ENCODE assay signal across 14 cellular contexts in the genomic region with DNA sequence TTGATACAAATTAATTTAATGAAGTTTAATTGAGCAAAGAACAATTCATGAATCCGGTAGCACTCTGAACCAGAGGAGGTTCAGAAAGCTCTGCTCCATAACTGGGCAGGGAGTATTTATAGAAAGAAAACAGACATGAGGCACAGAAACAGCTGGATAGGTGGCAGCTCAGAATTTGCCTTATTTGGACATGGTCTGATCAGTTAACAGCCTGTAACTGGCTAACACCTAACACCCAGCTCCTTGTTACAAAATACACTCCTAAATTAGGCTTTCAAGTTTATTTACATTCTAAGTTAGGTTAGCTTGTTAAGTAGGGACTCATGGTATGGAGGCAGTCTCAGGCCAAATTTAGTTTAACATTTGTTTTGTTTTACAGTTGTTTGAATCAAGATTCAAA.
DNase-seq lines count a peak whose midpoint lies in the region; FAIRE-seq and TF ChIP-seq lines count a peak whose summit lies in the region.
"Had no signal": no experiment of that assay in that cellular context is flagged by ENCODE, and none has a peak within 500 bp of the region (broad histone marks: within the 10 kb centered on the region; RNA-seq: fewer than 3 reads in every experiment).

No MANE protein-coding gene starts in this region.

- H3K36me3 ChIP-seq in breast epithelium (no peaks in the 10 kb centered on the region), endothelial cell of umbilical vein (ENCODE audit: control insufficient read depth in 2 of 2, extremely low read depth in 1 of 2, insufficient read depth in 2 of 2, low read length in 2 of 2) (no peaks in the 10 kb centered on the region)
- H3K36me3 ChIP-seq: SJSA1 had no signal

- no peak for TF ChIP-seq CTCF in MCF 10A (IDR thresholded peaks at IDR 0.05; ENCODE audit: unreplicated experiment)
- TF ChIP-seq CTCF in breast epithelium (IDR thresholded peaks at IDR 0.05): no peak
- TF ChIP-seq CTCF in endothelial cell of umbilical vein (IDR thresholded peaks at IDR 0.05; ENCODE audit: extremely low read depth in 1 of 2, insufficient read depth in 1 of 2, low read depth in 1 of 2, low read length in 2 of 2): no peak

- no peaks in the 10 kb centered on the region for H4K20me1 ChIP-seq in endothelial cell of umbilical vein (replicated peaks; ENCODE audit: control insufficient read depth, extremely low read depth, insufficient read depth, low read length)

- H2AFZ ChIP-seq in endothelial cell of umbilical vein (ENCODE audit: low read depth, low read length): peak overlapping the region; percentile 83

- H3K4me2 ChIP-seq in endothelial cell of umbilical vein (ENCODE audit: insufficient read depth, low read length): peak overlapping the region; percentile 21

- H3K4me1 ChIP-seq in breast epithelium: no peaks in the 10 kb centered on the region
- peaks cover 26% of the 10 kb centered on the region for H3K4me1 ChIP-seq in endothelial cell of umbilical vein (ENCODE audit: control insufficient read depth, extremely low read depth, insufficient read depth, low read length)
- H3K4me1 ChIP-seq: SJSA1 had no signal

- dilution Hi-C loops in endothelial cell of umbilical vein (cut with MboI; ENCODE audit: extremely low pct_ligation_motif_present, low sequenced_read_pairs): no loop called here

- H3K79me2 ChIP-seq in endothelial cell of umbilical vein (ENCODE audit: control insufficient read depth, insufficient read depth, low read length): no peaks in the 10 kb centered on the region

- H3K27me3 Mint-ChIP-seq in MCF 10A (ENCODE audit: insufficient read depth, unreplicated experiment): no peaks in the 10 kb centered on the region
- H3K27me3 Mint-ChIP-seq: activated naive CD4-positive, alpha-beta T cell treated with anti-CD3 and anti-CD28 coated beads, Interleukin-2, amount 10 ng/mL, durations not matched to agents 7 days and 5 days had no signal

- H3K4me1 Mint-ChIP-seq in MCF 10A (ENCODE audit: insufficient read depth, unreplicated experiment): no peaks in the 10 kb centered on the region
- H3K4me1 Mint-ChIP-seq: activated naive CD4-positive, alpha-beta T cell treated with anti-CD3 and anti-CD28 coated beads, Interleukin-2, amount 10 ng/mL, durations not matched to agents 7 days and 5 days had no signal

- no peaks in the 10 kb centered on the region for H3K9me3 Mint-ChIP-seq in MCF 10A (ENCODE audit: unreplicated experiment)
- H3K9me3 Mint-ChIP-seq: activated naive CD4-positive, alpha-beta T cell treated with anti-CD3 and anti-CD28 coated beads, Interleukin-2, amount 10 ng/mL, durations not matched to agents 7 days and 5 days had no signal

- no peaks in the 10 kb centered on the region for H3K9me1 ChIP-seq in endothelial cell of umbilical vein (replicated peaks; ENCODE audit: control insufficient read depth, extremely low read depth, insufficient read depth, low read length)

- DNase-seq in MCF 10A (ENCODE audit: unreplicated experiment) (peak; percentile 19), breast epithelium (ENCODE audit: low spot score in 2 of 2) (no peak), NCI-H2029 treated with DMSO at 0.1 percent for 48 hours (lab: John Stamatoyannopoulos, UW) (peak; percentile 57), endothelial cell of umbilical vein (ENCODE audit: low read depth, low spot score) (peak; percentile 60), foreskin melanocyte (no peak), midbrain (lab: John Stamatoyannopoulos, UW) (no peak), NCI-H1105 treated with DMSO at 0.1 percent for 48 hours (lab: John Stamatoyannopoulos, UW) (no peak)
- no peak for DNase-seq in activated CD4-positive, CD25-positive, alpha-beta regulatory T cell treated with anti-CD3 and anti-CD28 coated beads, Interleukin-2, amount 50 U/mL, for 72 hours
- DNase-seq: activated naive CD4-positive, alpha-beta T cell treated with anti-CD3 and anti-CD28 coated beads, Interleukin-2, amount 10 ng/mL, durations not matched to agents 7 days and 5 days; cerebellar nuclear complex; DMS79; stimulated activated CD4-positive, alpha-beta T cell treated with anti-CD3 and anti-CD28 coated beads, Interleukin-4, amount 100 ng/mL, for 1 hour; stimulated activated naive CD4-positive, alpha-beta T cell had no signal

- TF ChIP-seq POLR2A in breast epithelium (IDR thresholded peaks at IDR 0.05) (no peak), endothelial cell of umbilical vein (IDR thresholded peaks at IDR 0.05; ENCODE audit: low read depth, low read length) (no peak)

- H3K27me3 ChIP-seq in breast epithelium: no peaks in the 10 kb centered on the region
- H3K27me3 ChIP-seq in endothelial cell of umbilical vein (ENCODE audit: control insufficient read depth in 2 of 2, insufficient read depth in 2 of 2, low read length in 2 of 2): no peaks in the 10 kb centered on the region
- H3K27me3 ChIP-seq: SJSA1 had no signal

- POLR2A ChIA-PET in MCF 10A (lab: Yijun Ruan, JAX): no interaction called here
- POLR2A ChIA-PET in endothelial cell of umbilical vein (lab: Charles Lee): no interaction called here

- H3K4me3 ChIP-seq in breast epithelium (no peak overlapping the region), endothelial cell of umbilical vein (replicated peaks in 1 of 3; ENCODE audit: insufficient read depth in 1 of 3, low read depth in 1 of 3, low read length in 3 of 3) (no peak overlapping the region)
- H3K4me3 ChIP-seq: SJSA1 had no signal

- H3K9ac ChIP-seq in endothelial cell of umbilical vein (replicated peaks; ENCODE audit: extremely low read depth, insufficient read depth, low read length): no peak overlapping the region

- H3K27ac Mint-ChIP-seq in MCF 10A (ENCODE audit: low read depth, unreplicated experiment): no peak overlapping the region
- H3K27ac Mint-ChIP-seq: activated naive CD4-positive, alpha-beta T cell treated with anti-CD3 and anti-CD28 coated beads, Interleukin-2, amount 10 ng/mL, durations not matched to agents 7 days and 5 days had no signal

- no peaks in the 10 kb centered on the region for H3K36me3 Mint-ChIP-seq in MCF 10A (ENCODE audit: insufficient read depth, unreplicated experiment)
- H3K36me3 Mint-ChIP-seq: activated naive CD4-positive, alpha-beta T cell treated with anti-CD3 and anti-CD28 coated beads, Interleukin-2, amount 10 ng/mL, durations not matched to agents 7 days and 5 days had no signal

- H3K9me3 ChIP-seq in breast epithelium: no peaks in the 10 kb centered on the region
- no peaks in the 10 kb centered on the region for H3K9me3 ChIP-seq in endothelial cell of umbilical vein (replicated peaks; ENCODE audit: control insufficient read depth, insufficient read depth, low read length)
- H3K9me3 ChIP-seq: SJSA1 had no signal

- BruUV-seq in MCF 10A (replicated peaks; lab: Mats Ljungman, UMichigan) (no TSS peak), endothelial cell of umbilical vein (replicated peaks; lab: Mats Ljungman, UMichigan) (no TSS peak)

- H3K4me3 Mint-ChIP-seq in MCF 10A (ENCODE audit: unreplicated experiment): no peak overlapping the region
- H3K4me3 Mint-ChIP-seq: activated naive CD4-positive, alpha-beta T cell treated with anti-CD3 and anti-CD28 coated beads, Interleukin-2, amount 10 ng/mL, durations not matched to agents 7 days and 5 days had no signal

- intact Hi-C loops in MCF 10A (cut with micrococcal nuclease): no loop called here
- intact Hi-C loops in breast epithelium (cut with DNase I; ENCODE audit: low total_unique reads): no loop called here
- intact Hi-C loops in endothelial cell of umbilical vein (cut with micrococcal nuclease): loop anchor here (10.0 kb wide), 1 partner anchor 497 kb away; a partner anchor contains a TSS

- CTCF ChIA-PET in MCF 10A (lab: Yijun Ruan, JAX) (interaction anchor here (0.5 to 0.8 kb wide), 2 partner anchors 7 to 44 kb away, joined by 3 to 4 read pairs; no protein-coding TSS in a partner anchor), endothelial cell of umbilical vein (lab: Charles Lee) (interaction anchor here (0.9 to 3.6 kb wide), 4 partner anchors 8 to 96 kb away, joined by 3 to 12 read pairs (median 6); no protein-coding TSS in a partner anchor)

- no peak for FAIRE-seq in endothelial cell of umbilical vein (lab: Jason Lieb, UNC)

- H3K27ac ChIP-seq in breast epithelium (no peak overlapping the region), endothelial cell of umbilical vein (ENCODE audit: insufficient read depth, low read depth, low read length) (peak overlapping the region; percentile 51)
- H3K27ac ChIP-seq: SJSA1 had no signal

TF ChIP-seq in endothelial cell of umbilical vein, 7 proteins besides CTCF, POLR2A, EP300 and RAD21:
- TF ChIP-seq MYC (IDR thresholded peaks at IDR 0.05; ENCODE audit: low read depth, low read length) (no peak), JUN (IDR thresholded peaks at IDR 0.05; ENCODE audit: borderline replicate concordance, insufficient read depth, insufficient read length, low read depth) (no peak), FOS (IDR thresholded peaks at IDR 0.05; ENCODE audit: borderline replicate concordance, insufficient read depth, low read length) (no peak), GATA2 (IDR thresholded peaks at IDR 0.05; ENCODE audit: insufficient read depth, insufficient read length, low read depth, low read length) (no peak), POLR2AphosphoS5 (IDR thresholded peaks at IDR 0.05; ENCODE audit: insufficient read depth, low read depth, low read length) (no peak), EZH2 (IDR thresholded peaks at IDR 0.05; ENCODE audit: borderline replicate concordance, low read depth, low read length, severe bottlenecking) (no peak)
- TF ChIP-seq, protein P1, sequence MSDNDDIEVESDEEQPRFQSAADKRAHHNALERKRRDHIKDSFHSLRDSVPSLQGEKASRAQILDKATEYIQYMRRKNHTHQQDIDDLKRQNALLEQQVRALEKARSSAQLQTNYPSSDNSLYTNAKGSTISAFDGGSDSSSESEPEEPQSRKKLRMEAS (IDR thresholded peaks at IDR 0.05; ENCODE audit: insufficient read depth, insufficient read length): no peak

Comparison
In these comparisons a context has a peak if more than half of its experiments do, and no peak if none do; other contexts are left out.
1. DNase-seq: peak in MCF 10A (single experiment), NCI-H2029 treated with DMSO at 0.1 percent for 48 hours (single experiment) and endothelial cell of umbilical vein (single experiment); none in breast epithelium (0 of 2), foreskin melanocyte (single experiment), midbrain (single experiment), activated CD4-positive, CD25-positive, alpha-beta regulatory T cell treated with anti-CD3 and anti-CD28 coated beads, Interleukin-2, amount 50 U/mL, for 72 hours (single experiment) and NCI-H1105 treated with DMSO at 0.1 percent for 48 hours (single experiment).